20 cellular contexts compared by ENCODE assay signal in the genomic region with DNA sequence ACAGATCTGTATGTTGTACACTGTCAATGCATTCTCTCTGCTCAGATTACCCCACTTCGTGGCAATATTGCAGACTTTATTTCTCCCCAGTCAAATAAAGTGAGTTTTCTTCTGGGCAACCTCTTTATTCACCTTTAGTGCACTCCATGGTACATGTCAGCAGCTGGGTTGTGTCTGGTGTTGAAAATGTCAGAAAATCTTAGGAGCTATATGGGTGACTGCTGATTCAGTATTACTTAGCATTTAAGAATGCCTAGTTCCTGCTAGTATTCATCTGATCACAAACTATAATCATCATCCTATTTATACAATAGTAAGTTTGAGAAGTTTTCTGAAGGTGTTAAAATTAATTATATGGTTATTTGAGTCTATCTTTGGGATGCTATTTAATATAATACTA.
DNase-seq lines count a peak whose midpoint lies in the region; ATAC-seq, FAIRE-seq and TF ChIP-seq lines count a peak whose summit lies in the region.
"Had no signal": no experiment of that assay in that cellular context is flagged by ENCODE, and none has a peak within 500 bp of the region (broad histone marks: within the 10 kb centered on the region; RNA-seq: fewer than 3 reads in every experiment).

No MANE protein-coding gene starts in this region.

- H3K4me1 ChIP-seq in IMR-90 (ENCODE audit: control insufficient read depth, insufficient read depth, low read length): peaks cover 6% of the 10 kb centered on the region
- H3K4me1 ChIP-seq in K562 (replicated peaks in 1 of 2; ENCODE audit: control insufficient read depth in 2 of 2, insufficient read depth in 2 of 2, low read length in 2 of 2): no peaks in the 10 kb centered on the region
- H3K4me1 ChIP-seq: BE2C had no signal

- H2BK5ac ChIP-seq in IMR-90 (ENCODE audit: low read depth, low read length, poor library complexity, severe bottlenecking): no peak overlapping the region

- H2BK120ac ChIP-seq in IMR-90 (ENCODE audit: low read depth, low read length): no peak overlapping the region

- H3K9me1 ChIP-seq in IMR-90 (ENCODE audit: insufficient read depth, low read length): no peaks in the 10 kb centered on the region; the same call in 1 of the 2 replicates
- H3K9me1 ChIP-seq in K562 (ENCODE audit: control insufficient read depth, insufficient read depth, low read length): no peaks in the 10 kb centered on the region

- H2AK5ac ChIP-seq in IMR-90 (ENCODE audit: low read depth, low read length): no peak overlapping the region

- DNase-seq in IMR-90 (peak; percentile 52), K562 (ENCODE audit: extremely low read depth in 1 of 4, low spot score in 3 of 4) (no peak), kidney tubule cell (ENCODE audit: low spot score) (peak; percentile 16), activated gamma-delta T cell (lab: John Stamatoyannopoulos, UW) (no peak), HuH-7 (ENCODE audit: low spot score) (no peak)
- DNase-seq: ACHN; BE2C; C1 segment of cervical spinal cord; CD4-positive, CD25-positive, alpha-beta regulatory T cell; CD8-positive, alpha-beta memory T cell; COR-L47; DMS 273 treated with DMSO at 0.1 percent for 48 hours; HFFc6 had no signal

- no peak overlapping the region; the same call in 1 of the 2 replicates for H3K14ac ChIP-seq in IMR-90 (replicated peaks; ENCODE audit: low read depth, low read length)

- no CpG with 5 or more reads among the region's 1 CpG for WGBS in IMR-90 (ENCODE audit: extremely low coverage in 2 of 2, insufficient read length in 1 of 2), 2 experiments
- WGBS in K562 (ENCODE audit: insufficient coverage, low coverage, missing lambda C conversion rate): 0% methylated on average over 1 of the region's 1 CpG

- ATAC-seq in IMR-90 (ENCODE audit: low read depth): peak; percentile 72
- no peak for ATAC-seq in K562
- ATAC-seq in GM21528 (IDR thresholded peaks at IDR 0.05; ENCODE audit: low FRiP score, unreplicated experiment): no peak
- ATAC-seq: HCT116 had no signal

- no peak overlapping the region for H2AFZ ChIP-seq in IMR-90 (replicated peaks; ENCODE audit: low read length, poor library complexity)
- peak overlapping the region; percentile 7; the same call in 1 of the 2 replicates for H2AFZ ChIP-seq in K562 (ENCODE audit: low read depth, low read length)

- TF ChIP-seq EP300 in K562 (IDR thresholded peaks at IDR 0.05; ENCODE audit: low read length): no peak

- H3K4me3 ChIP-seq in IMR-90 (ENCODE audit: insufficient read depth, low read depth, low read length) (no peak overlapping the region), K562 (no peak overlapping the region)

- H3K18ac ChIP-seq in IMR-90 (ENCODE audit: low read depth, low read length): peak overlapping the region; percentile 87; the same call in 1 of the 2 replicates

- POLR2A ChIA-PET in IMR-90 (lab: Charles Lee; ENCODE audit: unreplicated experiment) (no interaction called here), K562 (lab: Yijun Ruan, JAX) (no interaction called here)

- H3K27me3 ChIP-seq in IMR-90 (ENCODE audit: control insufficient read depth, insufficient read depth, low read length) (no peaks in the 10 kb centered on the region), K562 (ENCODE audit: control insufficient read depth in 2 of 2, insufficient read depth in 2 of 2, low read length in 2 of 2) (no peaks in the 10 kb centered on the region)
- H3K27me3 ChIP-seq: BE2C had no signal

- H3K9me3 ChIP-seq in IMR-90 (ENCODE audit: control insufficient read depth, insufficient read depth, low read length) (no peaks in the 10 kb centered on the region), K562 (replicated peaks; ENCODE audit: control insufficient read depth, insufficient read depth, low read depth, low read length) (no peaks in the 10 kb centered on the region)
- H3K9me3 ChIP-seq: BE2C had no signal

- H2BK20ac ChIP-seq in IMR-90 (ENCODE audit: low read depth, low read length): no peak overlapping the region

- peak overlapping the region; percentile 72 for H4K5ac ChIP-seq in IMR-90 (ENCODE audit: low read depth, low read length)

- no peak overlapping the region for H3K56ac ChIP-seq in IMR-90 (ENCODE audit: extremely low read depth, insufficient read depth, low read length)

- no peak overlapping the region for H2AK9ac ChIP-seq in IMR-90 (replicated peaks; ENCODE audit: low read depth, low read length, poor library complexity)

- H3K4ac ChIP-seq in IMR-90 (ENCODE audit: low read depth, low read length): no peak overlapping the region

- H3K23ac ChIP-seq in IMR-90 (ENCODE audit: low read depth, low read length): no peak overlapping the region

- BruUV-seq in IMR-90 (replicated peaks; lab: Mats Ljungman, UMichigan) (no TSS peak), K562 (replicated peaks; lab: Mats Ljungman, UMichigan) (no TSS peak)

- no peak for FAIRE-seq in K562 (lab: Jason Lieb, UNC)
- FAIRE-seq: A204.1, G401.6, GM12891, HTR-8/SVneo had no signal

- H3K4me2 ChIP-seq in IMR-90 (ENCODE audit: low read depth, low read length) (peak overlapping the region; percentile 36; the same call in 1 of the 2 replicates), K562 (ENCODE audit: insufficient read depth, low read length) (no peak overlapping the region)
- H3K4me2 ChIP-seq: KMS-11 had no signal

- dilution Hi-C loops in IMR-90 (cut with HindIII; ENCODE audit: low sequenced_read_pairs, unreplicated experiment): no loop called here

- in situ Hi-C loops in IMR-90 (cut with MboI; ENCODE audit: low sequenced_read_pairs): no loop called here
- in situ Hi-C loops in K562 (cut with MboI): no loop called here

- intact Hi-C loops in IMR-90 (cut with micrococcal nuclease) (no loop called here), K562 (cut with micrococcal nuclease) (no loop called here)

- H3K9ac ChIP-seq in IMR-90 (ENCODE audit: low read depth, low read length): no peak overlapping the region
- no peak overlapping the region for H3K9ac ChIP-seq in K562 (ENCODE audit: insufficient read depth in 1 of 2, low read depth in 2 of 2, low read length in 2 of 2)
- H3K9ac ChIP-seq: KMS-11 had no signal

- no peak overlapping the region for H2BK15ac ChIP-seq in IMR-90 (ENCODE audit: low read depth, low read length)

- no peaks in the 10 kb centered on the region for H4K20me1 ChIP-seq in IMR-90 (ENCODE audit: insufficient read depth, low read length)
- no peaks in the 10 kb centered on the region for H4K20me1 ChIP-seq in K562 (replicated peaks; ENCODE audit: control insufficient read depth, insufficient read depth, low read length)

- H3K79me1 ChIP-seq in IMR-90 (ENCODE audit: low read depth in 1 of 2, low read length in 2 of 2): no peaks in the 10 kb centered on the region

- CTCF ChIA-PET in IMR-90 (lab: Yijun Ruan, JAX): no interaction called here
- CTCF ChIA-PET in K562 (lab: Yijun Ruan, JAX; ENCODE audit: low intra/inter-chr PET ratio): no interaction called here

- TF ChIP-seq POLR2A in IMR-90 (IDR thresholded peaks at IDR 0.05; ENCODE audit: low read depth, low read length) (no peak), K562 (conservative IDR thresholded peaks at IDR 0.05) (no peak)

- no peaks in the 10 kb centered on the region for H3K79me2 ChIP-seq in K562 (ENCODE audit: control insufficient read depth, insufficient read depth, low read length)

- no peak overlapping the region for H3K27ac ChIP-seq in IMR-90 (ENCODE audit: insufficient read depth, low read length)
- no peak overlapping the region for H3K27ac ChIP-seq in K562 (ENCODE audit: extremely low read depth, low read depth, low read length)
- H3K27ac ChIP-seq: KMS-11 had no signal

- TF ChIP-seq CTCF in IMR-90 (conservative IDR thresholded peaks at IDR 0.05; ENCODE audit: low read depth, low read length) (no peak), K562 (IDR thresholded peaks at IDR 0.05 in 2 of 3, conservative IDR thresholded peaks at IDR 0.05 in 1 of 3; ENCODE audit: insufficient read depth in 2 of 3, low read depth in 1 of 3, low read length in 3 of 3) (no peak)

- no peak overlapping the region for H4K91ac ChIP-seq in IMR-90 (ENCODE audit: insufficient read depth, low read depth, low read length)

- no peaks in the 10 kb centered on the region for H3K36me3 ChIP-seq in IMR-90 (ENCODE audit: control insufficient read depth, insufficient read depth, low read length)
- H3K36me3 ChIP-seq in K562 (ENCODE audit: control insufficient read depth, insufficient read depth, low read length): no peaks in the 10 kb centered on the region
- H3K36me3 ChIP-seq: BE2C had no signal

- TF ChIP-seq RAD21 in IMR-90 (IDR thresholded peaks at IDR 0.05; ENCODE audit: low read length) (no peak), K562 (CRISPR knock-in tag; conservative IDR thresholded peaks at IDR 0.05 in 1 of 2, IDR thresholded peaks at IDR 0.05 in 1 of 2) (no peak)

- H4K8ac ChIP-seq in IMR-90 (ENCODE audit: low read depth in 2 of 2, low read length in 2 of 2): no peak overlapping the region

TF ChIP-seq in IMR-90, 13 proteins besides CTCF, POLR2A, EP300 and RAD21 (continues in another document):
- TF ChIP-seq MAZ (IDR thresholded peaks at IDR 0.05; ENCODE audit: borderline replicate concordance, low read depth, low read length) (no peak), NFE2L2 (IDR thresholded peaks at IDR 0.05; ENCODE audit: low read depth, low read length) (no peak), SMC3 (IDR thresholded peaks at IDR 0.05; ENCODE audit: low read depth, low read length) (no peak), RFX5 (IDR thresholded peaks at IDR 0.05; ENCODE audit: low read depth, low read length) (no peak), CHD1 (IDR thresholded peaks at IDR 0.05; ENCODE audit: low read depth, low read length) (no peak), FOS (IDR thresholded peaks at IDR 0.05; ENCODE audit: low read depth, low read length) (no peak)

TF ChIP-seq in K562, 482 proteins besides CTCF, POLR2A, EP300 and RAD21:
- TF ChIP-seq RFX1 (IDR thresholded peaks at IDR 0.05) (no peak), YY1 (IDR thresholded peaks at IDR 0.05; ENCODE audit: borderline replicate concordance in 1 of 3, control insufficient read depth in 1 of 3, extremely low read depth in 1 of 3, insufficient read depth in 3 of 3, insufficient read length in 1 of 3, insufficient replicate concordance in 2 of 3, low read depth in 1 of 3, low read length in 2 of 3) (no peak), CBX8 (IDR thresholded peaks at IDR 0.05; ENCODE audit: borderline replicate concordance, extremely low read depth, low read depth, low read length, poor library complexity, severe bottlenecking) (no peak), ZNF347 (CRISPR knock-in tag; IDR thresholded peaks at IDR 0.05; ENCODE audit: low read depth) (no peak), ZNF77 (CRISPR knock-in tag; IDR thresholded peaks at IDR 0.05) (no peak)
- TF ChIP-seq, protein P1, sequence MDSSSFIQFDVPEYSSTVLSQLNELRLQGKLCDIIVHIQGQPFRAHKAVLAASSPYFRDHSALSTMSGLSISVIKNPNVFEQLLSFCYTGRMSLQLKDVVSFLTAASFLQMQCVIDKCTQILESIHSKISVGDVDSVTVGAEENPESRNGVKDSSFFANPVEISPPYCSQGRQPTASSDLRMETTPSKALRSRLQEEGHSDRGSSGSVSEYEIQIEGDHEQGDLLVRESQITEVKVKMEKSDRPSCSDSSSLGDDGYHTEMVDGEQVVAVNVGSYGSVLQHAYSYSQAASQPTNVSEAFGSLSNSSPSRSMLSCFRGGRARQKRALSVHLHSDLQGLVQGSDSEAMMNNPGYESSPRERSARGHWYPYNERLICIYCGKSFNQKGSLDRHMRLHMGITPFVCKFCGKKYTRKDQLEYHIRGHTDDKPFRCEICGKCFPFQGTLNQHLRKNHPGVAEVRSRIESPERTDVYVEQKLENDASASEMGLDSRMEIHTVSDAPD (CRISPR knock-in tag; IDR thresholded peaks at IDR 0.05): no peak
TF ChIP-seq in K562: peak in this region for 0.

Comparison
In these comparisons a context has a peak if more than half of its experiments do, and no peak if none do; other contexts are left out.
1. DNase-seq: peak in IMR-90 (single experiment) and kidney tubule cell (single experiment); none in K562 (0 of 4), activated gamma-delta T cell (single experiment) and HuH-7 (single experiment).